Comparison of ENCODE assay signal across 9 cellular contexts in genomic region chr14:89283327-89284060, GRCh38.
DNase-seq lines count a peak whose midpoint lies in the region; ATAC-seq lines count a peak whose summit lies in the region.
"Had no signal": no experiment of that assay in that cellular context is flagged by ENCODE, and none has a peak within 500 bp of the region (broad histone marks: within the 10 kb centered on the region; RNA-seq: fewer than 3 reads in every experiment).

No MANE protein-coding gene starts in this region.

- H3K36me3 Mint-ChIP-seq in activated naive CD4-positive, alpha-beta T cell treated with anti-CD3 and anti-CD28 coated beads for 36 hours (ENCODE audit: low read depth) = peaks cover 14% of the 10 kb centered on the region
- H3K36me3 Mint-ChIP-seq in activated T-cell treated with anti-CD3 and anti-CD28 coated beads, Interleukin-2, amount 50 U/mL, for 72 hours (ENCODE audit: insufficient read depth in 2 of 2) = peaks cover 0 to 12% of the 10 kb centered on the region in 2 donors

- no peak overlapping the region for H3K4me3 Mint-ChIP-seq in activated naive CD4-positive, alpha-beta T cell treated with anti-CD3 and anti-CD28 coated beads for 36 hours
- peak overlapping the region; percentile 12 to 69 for H3K4me3 Mint-ChIP-seq in activated T-cell treated with anti-CD3 and anti-CD28 coated beads, Interleukin-2, amount 50 U/mL, for 72 hours
- H3K4me3 Mint-ChIP-seq in stimulated activated naive CD8-positive, alpha-beta T cell treated with anti-CD3 and anti-CD28 coated beads, Interleukin-15, amount 100 ng/mL, for 72 hours = peak overlapping the region; percentile 16 to 40
- H3K4me3 Mint-ChIP-seq: B cell had no signal

- peaks cover 42% of the 10 kb centered on the region for H3K4me1 Mint-ChIP-seq in activated naive CD4-positive, alpha-beta T cell treated with anti-CD3 and anti-CD28 coated beads for 36 hours (ENCODE audit: low read depth)
- peaks cover 87% of the 10 kb centered on the region for H3K4me1 Mint-ChIP-seq in activated T-cell treated with anti-CD3 and anti-CD28 coated beads, Interleukin-2, amount 50 U/mL, for 72 hours (ENCODE audit: low read depth)
- peaks cover 72% of the 10 kb centered on the region for H3K4me1 Mint-ChIP-seq in stimulated activated naive CD8-positive, alpha-beta T cell treated with anti-CD3 and anti-CD28 coated beads, Interleukin-15, amount 100 ng/mL, for 72 hours

- no peaks in the 10 kb centered on the region for H3K27me3 Mint-ChIP-seq in activated naive CD4-positive, alpha-beta T cell treated with anti-CD3 and anti-CD28 coated beads for 36 hours (ENCODE audit: low read depth)
- no peaks in the 10 kb centered on the region for H3K27me3 Mint-ChIP-seq in activated T-cell treated with anti-CD3 and anti-CD28 coated beads, Interleukin-2, amount 50 U/mL, for 72 hours (ENCODE audit: low read depth)
- no peaks in the 10 kb centered on the region for H3K27me3 Mint-ChIP-seq in stimulated activated naive CD8-positive, alpha-beta T cell treated with anti-CD3 and anti-CD28 coated beads, Interleukin-15, amount 100 ng/mL, for 72 hours
- H3K27me3 Mint-ChIP-seq: B cell had no signal

- CTCF ChIA-PET in activated naive CD4-positive, alpha-beta T cell treated with anti-CD3 and anti-CD28 coated beads for 36 hours (lab: Charles Lee) = interaction anchor here (0.6 kb wide), 1 partner anchor 69 kb away, joined by 3 read pairs; no protein-coding TSS in a partner anchor

- peak; percentile 88 for ATAC-seq in HG02981 (IDR thresholded peaks at IDR 0.05; ENCODE audit: unreplicated experiment)
- peak; percentile 72 to 79 for ATAC-seq in activated T-cell treated with anti-CD3 and anti-CD28 coated beads, Interleukin-2, amount 50 U/mL, for 72 hours (replicated peaks in 1 of 2)
- ATAC-seq in stimulated activated naive CD8-positive, alpha-beta T cell treated with anti-CD3 and anti-CD28 coated beads, Interleukin-15, amount 100 ng/mL, for 72 hours = peak; percentile 95

- DNase-seq in activated naive CD4-positive, alpha-beta T cell treated with anti-CD3 and anti-CD28 coated beads for 36 hours = peak; percentile 41
- DNase-seq in activated naive CD4-positive, alpha-beta T cell (lab: John Stamatoyannopoulos, UW) = no peak
- peak; percentile 31 to 35 for DNase-seq in activated T-cell treated with anti-CD3 and anti-CD28 coated beads, Interleukin-2, amount 50 U/mL, for 72 hours
- peak; percentile 26 to 48 for DNase-seq in stimulated activated naive CD8-positive, alpha-beta T cell treated with anti-CD3 and anti-CD28 coated beads, Interleukin-15, amount 100 ng/mL, for 72 hours
- no peak for DNase-seq in GM19238 (ENCODE audit: insufficient read length, low spot score)
- DNase-seq in epidermal melanocyte (ENCODE audit: insufficient read length, low spot score) = no peak
- DNase-seq in midbrain (lab: John Stamatoyannopoulos, UW) = no peak

- no peaks in the 10 kb centered on the region for H3K9me3 Mint-ChIP-seq in activated naive CD4-positive, alpha-beta T cell treated with anti-CD3 and anti-CD28 coated beads for 36 hours
- no peaks in the 10 kb centered on the region for H3K9me3 Mint-ChIP-seq in activated T-cell treated with anti-CD3 and anti-CD28 coated beads, Interleukin-2, amount 50 U/mL, for 72 hours
- H3K9me3 Mint-ChIP-seq in stimulated activated naive CD8-positive, alpha-beta T cell treated with anti-CD3 and anti-CD28 coated beads, Interleukin-15, amount 100 ng/mL, for 72 hours = no peaks in the 10 kb centered on the region

- intact Hi-C loops in activated naive CD4-positive, alpha-beta T cell treated with anti-CD3 and anti-CD28 coated beads for 36 hours (cut with micrococcal nuclease) = no loop called here

- H3K27ac Mint-ChIP-seq in activated naive CD4-positive, alpha-beta T cell treated with anti-CD3 and anti-CD28 coated beads for 36 hours = no peak overlapping the region
- peak overlapping the region; percentile 31 for H3K27ac Mint-ChIP-seq in activated T-cell treated with anti-CD3 and anti-CD28 coated beads, Interleukin-2, amount 50 U/mL, for 72 hours
- peak overlapping the region in 1 of 2 donors; percentile 31 for H3K27ac Mint-ChIP-seq in stimulated activated naive CD8-positive, alpha-beta T cell treated with anti-CD3 and anti-CD28 coated beads, Interleukin-15, amount 100 ng/mL, for 72 hours
- H3K27ac Mint-ChIP-seq: B cell had no signal

Comparison
In these comparisons a context has a peak if more than half of its experiments do, and no peak if none do; other contexts are left out.
1. DNase-seq: peak in activated naive CD4-positive, alpha-beta T cell treated with anti-CD3 and anti-CD28 coated beads for 36 hours (single experiment), activated T-cell treated with anti-CD3 and anti-CD28 coated beads, Interleukin-2, amount 50 U/mL, for 72 hours (2 of 2) and stimulated activated naive CD8-positive, alpha-beta T cell treated with anti-CD3 and anti-CD28 coated beads, Interleukin-15, amount 100 ng/mL, for 72 hours (2 of 2); none in activated naive CD4-positive, alpha-beta T cell (0 of 4), GM19238 (single experiment), epidermal melanocyte (single experiment) and midbrain (single experiment).
2. Peak in every context shown above with its lines, with median percentiles within 50 percentile points of each other: ATAC-seq.